In the genomic region with DNA sequence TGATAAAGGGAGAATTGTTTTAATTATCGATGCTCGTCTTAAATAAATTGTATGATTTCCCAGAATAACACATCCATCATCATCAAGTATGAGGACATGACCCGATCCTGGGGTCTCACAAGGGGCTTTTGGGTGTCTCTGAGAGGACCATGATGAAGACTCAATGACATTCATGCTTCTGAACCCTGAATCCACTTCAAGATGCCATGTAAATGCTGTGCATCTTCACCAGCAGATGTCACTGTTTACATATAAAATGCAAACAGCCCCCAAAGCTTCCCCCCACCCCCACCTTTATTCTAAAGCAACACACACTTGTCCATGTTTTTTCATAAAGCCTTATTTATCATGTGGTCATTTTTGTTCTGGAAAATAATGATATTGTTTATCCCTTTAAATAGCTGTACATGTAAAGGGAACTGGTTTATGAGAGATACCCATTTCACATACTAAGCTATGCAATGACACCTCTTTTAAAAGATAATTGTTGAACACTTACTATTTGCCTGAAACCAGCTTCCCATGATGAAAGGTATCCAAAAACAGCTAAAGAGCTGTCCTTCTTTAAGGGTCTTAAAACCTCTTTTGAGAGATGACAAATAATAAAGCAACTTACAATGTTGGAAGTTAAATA, we compare ENCODE assay signal across 8 cellular contexts.
DNase-seq lines count a peak whose midpoint lies in the region; ATAC-seq and TF ChIP-seq lines count a peak whose summit lies in the region.

No MANE protein-coding gene starts in this region.

- no peak overlapping the region for H3K4me2 ChIP-seq in neural cell (ENCODE audit: low read length)

- DNase-seq in NCI-H524 (lab: John Stamatoyannopoulos, UW), result peak; percentile 48 to 60
- no peak for DNase-seq in NCI-H524 treated with DMSO at 0.1 percent for 48 hours (lab: John Stamatoyannopoulos, UW)
- peak; percentile 3 for DNase-seq in NCI-H1092 (lab: John Stamatoyannopoulos, UW)
- peak in 2 of 10 donors; percentile 23 to 43 for DNase-seq in dorsolateral prefrontal cortex
- no peak for DNase-seq in HCEC 1CT
- no peak for DNase-seq in NCI-H2107 (lab: John Stamatoyannopoulos, UW)

- H3K79me2 ChIP-seq in neural cell (replicated peaks; ENCODE audit: insufficient read depth, low read length), result no peaks in the 10 kb centered on the region

- H3K27me3 ChIP-seq in dorsolateral prefrontal cortex (no peaks in the 10 kb centered on the region), neural cell (ENCODE audit: insufficient read depth, low read depth, low read length) (no peaks in the 10 kb centered on the region)

- H3K9me2 ChIP-seq in neural cell (ENCODE audit: insufficient read depth, low read length), result no peaks in the 10 kb centered on the region

- H3K36me3 ChIP-seq in neural cell (ENCODE audit: insufficient read depth, low read length), result no peaks in the 10 kb centered on the region

- TF ChIP-seq CTCF in dorsolateral prefrontal cortex (IDR thresholded peaks at IDR 0.05 in 54 of 56, conservative IDR thresholded peaks at IDR 0.05 in 2 of 56; ENCODE audit: low read depth in 1 of 56, partially characterized antibody in 56 of 56) (peak; percentile 67 to 94 (median 81)), neural cell (IDR thresholded peaks at IDR 0.05; ENCODE audit: poor library complexity, severe bottlenecking) (peak; percentile 95)

- no peak for ATAC-seq in HG02870 (IDR thresholded peaks at IDR 0.05; ENCODE audit: unreplicated experiment)

- no peaks in the 10 kb centered on the region for H3K9me3 ChIP-seq in neural cell (ENCODE audit: low read length)

- no peak overlapping the region for H2AFZ ChIP-seq in neural cell (ENCODE audit: low read depth, low read length)

- TF ChIP-seq EP300 in neural cell (conservative IDR thresholded peaks at IDR 0.05; ENCODE audit: poor library complexity, severe bottlenecking), result no peak

- no peak overlapping the region for H3K27ac ChIP-seq in dorsolateral prefrontal cortex
- H3K27ac ChIP-seq in neural cell (ENCODE audit: low read length), result no peak overlapping the region

- H3K9ac ChIP-seq in neural cell (ENCODE audit: low read length), result no peak overlapping the region

- no peaks in the 10 kb centered on the region for H4K20me1 ChIP-seq in neural cell (ENCODE audit: insufficient read depth)

- peak; percentile 97 for TF ChIP-seq RAD21 in neural cell (conservative IDR thresholded peaks at IDR 0.05)

- H3K4me3 ChIP-seq in dorsolateral prefrontal cortex (no peak overlapping the region), neural cell (ENCODE audit: low read length) (no peak overlapping the region)

- H3F3A ChIP-seq in neural cell (ENCODE audit: insufficient read depth, low read length, poor library complexity, severe bottlenecking), result no peaks in the 10 kb centered on the region

- intact Hi-C loops in dorsolateral prefrontal cortex (cut with DNase I), result loop anchor here (2.0 to 10.0 kb wide), 4 partner anchors 184 to 1356 kb away; a partner anchor contains a TSS

TF ChIP-seq in neural cell, 6 proteins besides CTCF, POLR2A, EP300 and RAD21:
- no peak for TF ChIP-seq TAF1 (IDR thresholded peaks at IDR 0.05; ENCODE audit: low read depth)
- TF ChIP-seq, protein P1, sequence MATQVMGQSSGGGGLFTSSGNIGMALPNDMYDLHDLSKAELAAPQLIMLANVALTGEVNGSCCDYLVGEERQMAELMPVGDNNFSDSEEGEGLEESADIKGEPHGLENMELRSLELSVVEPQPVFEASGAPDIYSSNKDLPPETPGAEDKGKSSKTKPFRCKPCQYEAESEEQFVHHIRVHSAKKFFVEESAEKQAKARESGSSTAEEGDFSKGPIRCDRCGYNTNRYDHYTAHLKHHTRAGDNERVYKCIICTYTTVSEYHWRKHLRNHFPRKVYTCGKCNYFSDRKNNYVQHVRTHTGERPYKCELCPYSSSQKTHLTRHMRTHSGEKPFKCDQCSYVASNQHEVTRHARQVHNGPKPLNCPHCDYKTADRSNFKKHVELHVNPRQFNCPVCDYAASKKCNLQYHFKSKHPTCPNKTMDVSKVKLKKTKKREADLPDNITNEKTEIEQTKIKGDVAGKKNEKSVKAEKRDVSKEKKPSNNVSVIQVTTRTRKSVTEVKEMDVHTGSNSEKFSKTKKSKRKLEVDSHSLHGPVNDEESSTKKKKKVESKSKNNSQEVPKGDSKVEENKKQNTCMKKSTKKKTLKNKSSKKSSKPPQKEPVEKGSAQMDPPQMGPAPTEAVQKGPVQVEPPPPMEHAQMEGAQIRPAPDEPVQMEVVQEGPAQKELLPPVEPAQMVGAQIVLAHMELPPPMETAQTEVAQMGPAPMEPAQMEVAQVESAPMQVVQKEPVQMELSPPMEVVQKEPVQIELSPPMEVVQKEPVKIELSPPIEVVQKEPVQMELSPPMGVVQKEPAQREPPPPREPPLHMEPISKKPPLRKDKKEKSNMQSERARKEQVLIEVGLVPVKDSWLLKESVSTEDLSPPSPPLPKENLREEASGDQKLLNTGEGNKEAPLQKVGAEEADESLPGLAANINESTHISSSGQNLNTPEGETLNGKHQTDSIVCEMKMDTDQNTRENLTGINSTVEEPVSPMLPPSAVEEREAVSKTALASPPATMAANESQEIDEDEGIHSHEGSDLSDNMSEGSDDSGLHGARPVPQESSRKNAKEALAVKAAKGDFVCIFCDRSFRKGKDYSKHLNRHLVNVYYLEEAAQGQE (IDR thresholded peaks at IDR 0.05; ENCODE audit: borderline replicate concordance), result no peak
- no peak for TF ChIP-seq POLR2AphosphoS5 (IDR thresholded peaks at IDR 0.05)
- TF ChIP-seq EZH2 (IDR thresholded peaks at IDR 0.05; ENCODE audit: borderline replicate concordance, insufficient read depth, low read length, poor library complexity, severe bottlenecking), result no peak
- peak; percentile 99 for TF ChIP-seq SMC3 (conservative IDR thresholded peaks at IDR 0.05; ENCODE audit: poor library complexity)
TF ChIP-seq in neural cell: peak in this region for 1.

Comparison
In these comparisons a context has a peak if more than half of its experiments do, and no peak if none do; other contexts are left out.
1. DNase-seq: peak in NCI-H524 (2 of 2) and NCI-H1092 (single experiment); none in NCI-H524 treated with DMSO at 0.1 percent for 48 hours (single experiment), HCEC 1CT (single experiment) and NCI-H2107 (single experiment).